1 cellular context compared by ENCODE assay signal in genomic region chr3:32880225-32880624, GRCh38.
TF ChIP-seq lines count a peak whose summit lies in the region.

No MANE protein-coding gene starts in this region.

TF ChIP-seq in GM23338, 12 proteins besides CTCF, POLR2A, EP300 and RAD21 (continued from another document):
- TF ChIP-seq ETS1 (IDR thresholded peaks at IDR 0.05) (no peak), JUNB (IDR thresholded peaks at IDR 0.05; ENCODE audit: unreplicated experiment) (no peak)
